In the genomic region with DNA sequence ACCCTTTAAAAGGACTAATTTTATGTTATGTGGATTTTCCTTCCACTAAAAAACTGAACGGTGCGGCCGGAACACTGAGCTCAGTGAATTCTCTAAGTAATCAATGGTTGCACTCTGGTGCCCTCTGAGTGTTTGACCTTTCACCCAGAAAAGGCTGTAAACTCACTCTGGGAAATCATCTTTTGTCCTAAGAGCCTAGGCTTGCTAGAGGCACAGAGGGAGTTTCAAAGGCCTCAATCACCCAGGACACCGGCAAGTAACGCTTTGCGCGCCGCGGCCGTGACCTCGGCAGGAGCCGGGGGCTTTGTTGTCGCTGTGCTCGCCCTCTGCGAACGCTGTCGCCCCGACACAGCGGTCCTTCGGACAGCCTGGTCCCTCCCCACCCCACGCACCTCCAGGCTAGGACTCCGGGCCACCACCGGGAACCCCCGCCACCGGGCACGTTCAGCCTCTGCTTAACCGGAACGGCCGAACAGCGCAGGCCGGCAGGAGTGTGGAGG, we compare ENCODE assay signal across 8 cellular contexts. TPM values are rescaled to one million over a fixed set of nuclear protein-coding genes. Genes with fewer than 3 reads are reported as not detected.
DNase-seq lines count a peak whose midpoint lies in the region; ATAC-seq and TF ChIP-seq lines count a peak whose summit lies in the region.

No MANE protein-coding gene starts in this region.

- H3K4me3 ChIP-seq in GM12864 (ENCODE audit: low read depth, low read length) (peak overlapping the region; percentile 98), lung (peak overlapping the region; percentile 90), urinary bladder (ENCODE audit: low read depth, low read length) (peak overlapping the region; percentile 77)

- H3K9me3 ChIP-seq in lung (ENCODE audit: control insufficient read depth in 2 of 2, insufficient read depth in 1 of 2, low read length in 1 of 2): no peaks in the 10 kb centered on the region

- H3K4me3 Mint-ChIP-seq in brain: peak overlapping the region; percentile 88 to 94 (median 92)

- H3K27ac Mint-ChIP-seq in brain: peak overlapping the region; percentile 82 to 98 (median 92)

- H3K27me3 ChIP-seq in lung (ENCODE audit: control insufficient read depth, insufficient read depth): no peaks in the 10 kb centered on the region

- TF ChIP-seq CTCF in GM12864 (IDR thresholded peaks at IDR 0.05; ENCODE audit: low read depth, low read length, missing control alignments) (no peak), brain (conservative IDR thresholded peaks at IDR 0.05) (no peak), lung (IDR thresholded peaks at IDR 0.05; ENCODE audit: control extremely low read depth, extremely low read depth) (no peak)

- 1 to 2% methylated on average over 31 of the region's 31 CpGs for WGBS in lung, 2 donors
- WGBS in urinary bladder: under 1% methylated on average over 31 of the region's 31 CpGs

- H3K27ac ChIP-seq in lung (ENCODE audit: low read depth in 1 of 2, low read length in 1 of 2) (peak overlapping the region; percentile 97 to 98), urinary bladder (ENCODE audit: low read depth) (peak overlapping the region; percentile 95)

- DNase-seq in GM12864 (ENCODE audit: low read depth) (peak; percentile 7), Kasumi-1 (lab: John Stamatoyannopoulos, UW) (peak; percentile 35 to 44), lung (ENCODE audit: low spot score) (no peak), HK-2 (ENCODE audit: unreplicated experiment) (no peak), DMS114 treated with DMSO at 0.1 percent for 48 hours (lab: John Stamatoyannopoulos, UW; ENCODE audit: unreplicated experiment) (no peak)

- peaks cover 21% of the 10 kb centered on the region for H3K36me3 Mint-ChIP-seq in brain

- peak; percentile 2 for ATAC-seq in GM21576 (IDR thresholded peaks at IDR 0.05; ENCODE audit: unreplicated experiment)
- ATAC-seq in lung (ENCODE audit: insufficient read depth, low FRiP score): no peak

- no peaks in the 10 kb centered on the region for H3K9me3 Mint-ChIP-seq in brain

- peaks cover 3% of the 10 kb centered on the region for H3K27me3 Mint-ChIP-seq in brain

- peaks cover 76% of the 10 kb centered on the region for H3K4me1 Mint-ChIP-seq in brain

- H3K36me3 ChIP-seq in lung (ENCODE audit: control insufficient read depth in 2 of 2, insufficient read depth in 2 of 2, low read length in 2 of 2) (no peaks in the 10 kb centered on the region), urinary bladder (ENCODE audit: insufficient read depth) (no peaks in the 10 kb centered on the region)

- H3K4me1 ChIP-seq in lung (ENCODE audit: control insufficient read depth in 2 of 2, insufficient read depth in 2 of 2, low read length in 2 of 2): peaks cover 8 to 17% of the 10 kb centered on the region in 2 donors
- peaks cover 2% of the 10 kb centered on the region for H3K4me1 ChIP-seq in urinary bladder (ENCODE audit: insufficient read depth)

RNA-seq across cellular contexts. Expression of a gene that starts 0.7 kb away (rescaled TPM):
- polyA plus RNA-seq in brain (ENCODE audit: insufficient read depth, low read depth, low replicate concordance): 47.9 TPM
- 10 to 100 TPM; 21.4 to 45.5 TPM for total RNA-seq in lung
- 10 to 100 TPM; 18.5 to 20.0 TPM for polyA plus RNA-seq in lung
- 54.5 TPM for total RNA-seq in urinary bladder
- polyA plus RNA-seq in urinary bladder: 40.9 TPM

RNA-seq across cellular contexts. Expression of a gene that starts 22.2 kb away (rescaled TPM):
- polyA plus RNA-seq in brain (ENCODE audit: insufficient read depth, low read depth, low replicate concordance) (not detected), lung (under 1 TPM; 0.02 to 0.26 TPM), urinary bladder (not detected)
- total RNA-seq in lung (1 to 10 TPM in 1 of 2 donors, under 1 TPM in 1; 0.12 to 2.7 TPM), urinary bladder (3.0 TPM)

Comparison
In these comparisons a context has a peak if more than half of its experiments do, and no peak if none do; other contexts are left out.
1. DNase-seq: peak in GM12864 (single experiment) and Kasumi-1 (2 of 2); none in lung (single experiment), HK-2 (single experiment) and DMS114 treated with DMSO at 0.1 percent for 48 hours (single experiment).
2. Peak in every context shown above with its lines, with median percentiles within 50 percentile points of each other: H3K4me3 ChIP-seq.